Comparison of ENCODE assay signal across 13 cellular contexts in the genomic region with DNA sequence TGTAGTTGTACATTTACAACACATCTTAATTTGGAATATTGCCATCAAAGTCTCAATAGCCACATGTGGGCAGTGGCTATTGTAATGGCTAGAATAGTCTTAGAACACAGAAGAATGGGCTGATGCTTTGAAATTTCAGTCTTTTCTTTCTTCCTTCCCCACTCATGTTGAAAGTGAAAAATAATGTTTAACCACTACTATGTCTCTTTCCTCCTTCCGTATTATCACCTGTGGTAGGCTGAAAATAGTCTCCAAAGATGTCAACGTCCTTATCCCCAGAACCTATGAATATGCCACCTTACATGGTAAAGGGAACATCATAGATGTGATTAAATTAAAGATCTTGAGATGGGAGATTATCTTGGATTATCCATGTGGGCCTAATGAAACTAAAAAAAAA.
"Had no signal": no experiment of that assay in that cellular context is flagged by ENCODE, and none has a peak within 500 bp of the region (broad histone marks: within the 10 kb centered on the region; RNA-seq: fewer than 3 reads in every experiment).

No MANE protein-coding gene starts in this region.

- H3K27ac Mint-ChIP-seq: activated CD8-positive, alpha-beta T cell treated with anti-CD3 and anti-CD28 coated beads, Interleukin-2, amount 10 ng/mL, durations not matched to agents 7 days and 5 days; activated T-helper 17 cell treated with anti-CD3 and anti-CD28 coated beads, Interleukin-2, amount 50 U/mL, for 72 hours; naive thymus-derived CD8-positive, alpha-beta T cell had no signal

- H3K4me1 ChIP-seq: colonic mucosa, heart right ventricle, right atrium auricular region had no signal

- H3K4me3 ChIP-seq: colonic mucosa, heart right ventricle, mucosa of descending colon, right atrium auricular region, smooth muscle cell had no signal

- H3K4me2 ChIP-seq: smooth muscle cell had no signal

- H3K9me3 ChIP-seq: colonic mucosa, mucosa of descending colon, neutrophil, right atrium auricular region had no signal

- ATAC-seq: activated CD8-positive, alpha-beta T cell treated with anti-CD3 and anti-CD28 coated beads, Interleukin-2, amount 10 ng/mL, durations not matched to agents 7 days and 5 days; activated T-helper 17 cell treated with anti-CD3 and anti-CD28 coated beads, Interleukin-2, amount 50 U/mL, for 72 hours; heart right ventricle; left lobe of liver; mucosa of descending colon; naive thymus-derived CD8-positive, alpha-beta T cell had no signal

- H3K36me3 ChIP-seq: colonic mucosa, heart right ventricle, neutrophil, right atrium auricular region had no signal

- H3K27ac ChIP-seq: colonic mucosa, heart right ventricle, neutrophil, right atrium auricular region had no signal

- DNase-seq: activated CD8-positive, alpha-beta T cell treated with anti-CD3 and anti-CD28 coated beads, Interleukin-2, amount 10 ng/mL, durations not matched to agents 7 days and 5 days; activated naive CD4-positive, alpha-beta T cell treated with anti-CD3 and anti-CD28 coated beads, Interleukin-2, amount 50 U/mL, for 16 hours; caudate nucleus; colonic mucosa; effector CD4-positive, alpha-beta T cell; heart right ventricle; mucosa of descending colon; naive thymus-derived CD8-positive, alpha-beta T cell had no signal

- H3K27me3 ChIP-seq: colonic mucosa, heart right ventricle, neutrophil, right atrium auricular region had no signal

- H3K9me3 Mint-ChIP-seq: activated T-helper 17 cell treated with anti-CD3 and anti-CD28 coated beads, Interleukin-2, amount 50 U/mL, for 72 hours had no signal
